8 cellular contexts compared by ENCODE assay signal in the genomic region with DNA sequence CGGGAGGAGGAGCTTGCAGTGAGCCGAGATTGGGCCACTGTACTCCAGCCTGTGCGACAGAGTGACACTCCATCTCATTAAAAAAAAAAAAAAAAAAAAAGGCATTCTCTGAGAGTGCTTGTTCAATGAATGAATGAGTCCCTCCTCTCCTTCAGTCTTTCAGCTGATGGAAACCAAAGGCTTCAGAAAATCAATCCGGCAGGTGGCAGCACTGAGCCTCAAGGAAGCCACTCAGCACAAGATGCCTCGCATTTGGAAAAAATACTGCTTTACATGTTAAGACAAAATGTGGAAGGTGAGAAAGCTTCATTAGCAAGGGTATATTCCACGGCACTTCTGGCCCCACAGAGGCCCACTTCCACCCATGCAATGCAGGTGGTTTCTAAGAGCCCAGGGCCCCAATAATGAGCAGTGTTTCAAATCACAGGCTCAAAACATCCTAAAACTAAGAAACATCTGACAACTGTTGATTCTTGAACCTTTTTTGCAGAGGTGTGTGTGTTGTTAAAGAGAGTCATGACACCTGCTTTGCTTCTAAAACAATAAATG. TPM values are rescaled to one million over a fixed set of nuclear protein-coding genes. Genes with fewer than 3 reads are reported as not detected.
A peak's percentile ranks its signal among the peaks of the same experiment; 100 is the strongest.
DNase-seq lines count a peak whose midpoint lies in the region; ATAC-seq, FAIRE-seq and TF ChIP-seq lines count a peak whose summit lies in the region.

No MANE protein-coding gene starts in this region.

- no peaks in the 10 kb centered on the region for H3K9me3 ChIP-seq in ovary
- no peaks in the 10 kb centered on the region for H3K9me3 ChIP-seq in thyroid gland

- H3K36me3 ChIP-seq in ovary (no peaks in the 10 kb centered on the region), thyroid gland (peaks cover 14 to 16% of the 10 kb centered on the region in 2 donors)

- no peak for TF ChIP-seq EP300 in ovary (IDR thresholded peaks at IDR 0.05)

- DNase-seq in NAMALWA (ENCODE audit: low spot score) (peak; percentile 96), SK-N-DZ (ENCODE audit: low spot score) (peak; percentile 83), frontal cortex (ENCODE audit: low spot score in 2 of 2) (peak; percentile 54 to 73), ovary (peak; percentile 83 to 92 (median 86)), thyroid gland (peak; percentile 88 to 91)
- DNase-seq in activated naive CD4-positive, alpha-beta T cell (lab: John Stamatoyannopoulos, UW), result peak; percentile 57 to 87 (median 84)

- H3K27me3 ChIP-seq in ovary (no peaks in the 10 kb centered on the region), thyroid gland (no peaks in the 10 kb centered on the region)

- TF ChIP-seq POLR2A in ovary (IDR thresholded peaks at IDR 0.05), result no peak
- no peak for TF ChIP-seq POLR2A in thyroid gland (IDR thresholded peaks at IDR 0.05)

- H3K4me3 ChIP-seq in ovary (no peak overlapping the region), thyroid gland (replicated peaks in 1 of 3) (no peak overlapping the region)

- intact Hi-C loops in ovary (cut with DNase I), result loop anchor here (2.0 to 10.0 kb wide), 4 partner anchors 82 to 192 kb away; a partner anchor contains a TSS
- intact Hi-C loops in thyroid gland (cut with DNase I), result loop anchor here (5.0 to 10.0 kb wide), 3 partner anchors 69 to 272 kb away; no protein-coding TSS in a partner anchor

- FAIRE-seq in G401.6 (lab: Jason Lieb, UNC) (peak; percentile 87), frontal cortex (lab: Jason Lieb, UNC) (no peak)

- TF ChIP-seq CTCF in ovary (IDR thresholded peaks at IDR 0.05), result peak; percentile 65 to 85 (median 84)
- peak; percentile 62 to 90 (median 76) for TF ChIP-seq CTCF in thyroid gland (IDR thresholded peaks at IDR 0.05)

- H3K27ac ChIP-seq in ovary, result no peak overlapping the region
- H3K27ac ChIP-seq in thyroid gland, result no peak overlapping the region

- WGBS in ovary, 3 donors, result 24 to 32% (median 27%) methylated on average over 6 of the region's 6 CpGs
- WGBS in thyroid gland, 2 donors, result 23 to 27% methylated on average over 6 of the region's 6 CpGs

- no peak for ATAC-seq in HG03439 (IDR thresholded peaks at IDR 0.05; ENCODE audit: unreplicated experiment)

- H3K4me1 ChIP-seq in ovary (ENCODE audit: insufficient read depth), result no peaks in the 10 kb centered on the region
- H3K4me1 ChIP-seq in thyroid gland, result peaks cover 0 to 12% of the 10 kb centered on the region in 2 donors

RNA-seq across cellular contexts. Expression of a gene that starts 33.9 kb away (rescaled TPM):
- polyA plus RNA-seq in SK-N-DZ (2014; cell fraction: cytosol; rRNA removed), result 30.2 and 36.1 TPM in 2 replicates
- 42.9 and 54.7 TPM in 2 replicates for polyA plus RNA-seq in SK-N-DZ (2014; cell fraction: nucleus; rRNA removed)
- total RNA-seq in frontal cortex (6.9 TPM), ovary (10 to 100 TPM in 2 of 7 donors, 1 to 10 TPM in 5; 6.0 to 12.1 (median 7.9) TPM), thyroid gland (10 to 100 TPM in 3 of 4 donors, 1 to 10 TPM in 1; 2.1 to 14.3 (median 12.7) TPM)
- 1 to 10 TPM; 4.1 to 7.4 TPM for polyA plus RNA-seq in ovary

RNA-seq across cellular contexts. Expression of a gene that starts 52.1 kb away (rescaled TPM):
- polyA plus RNA-seq in SK-N-DZ (2014; cell fraction: cytosol; rRNA removed), result 31.4 and 37.6 TPM in 2 replicates
- 26.0 and 29.8 TPM in 2 replicates for polyA plus RNA-seq in SK-N-DZ (2014; cell fraction: nucleus; rRNA removed)
- 8.2 TPM for total RNA-seq in frontal cortex
- 10 to 100 TPM; 11.8 to 20.3 (median 13.9) TPM for total RNA-seq in ovary
- 10 to 100 TPM; 15.7 to 17.8 TPM for polyA plus RNA-seq in ovary
- 10 to 100 TPM; 17.7 to 31.1 (median 23.0) TPM for total RNA-seq in thyroid gland
